ENCODE assay signal across 19 cellular contexts in the genomic region with DNA sequence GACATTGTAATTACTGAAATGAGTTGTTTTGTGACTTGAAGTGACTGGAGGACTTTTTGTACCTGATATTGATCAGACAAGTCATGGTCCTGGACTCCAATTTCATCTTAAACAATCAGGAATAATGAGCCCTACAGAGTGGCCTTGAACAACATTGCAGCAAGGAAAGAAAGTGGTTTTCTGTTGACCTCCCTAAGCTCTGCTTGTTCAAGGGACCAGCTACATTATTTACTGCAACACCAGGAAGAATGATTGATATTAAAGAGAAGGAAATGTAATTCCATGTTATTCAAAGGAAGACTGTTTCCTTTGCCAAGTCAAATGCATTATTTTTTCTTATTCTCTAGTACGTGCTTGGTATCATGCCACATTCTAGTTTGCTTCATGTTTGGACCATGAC. TPM values are rescaled to one million over a fixed set of nuclear protein-coding genes. Genes with fewer than 3 reads are reported as not detected.
"Had no signal": no experiment of that assay in that cellular context is flagged by ENCODE, and none has a peak within 500 bp of the region (broad histone marks: within the 10 kb centered on the region; RNA-seq: fewer than 3 reads in every experiment).

No MANE protein-coding gene starts in this region.

- H3K27ac ChIP-seq: ascending aorta, hepatocyte, lower lobe of right lung, right atrium auricular region had no signal

- H3K4me2 ChIP-seq: hepatocyte had no signal

- H3K4me3 ChIP-seq: ascending aorta, hepatocyte, lower lobe of right lung, right atrium auricular region, skin epidermis had no signal

- H3K36me3 Mint-ChIP-seq: activated naive CD4-positive, alpha-beta T cell treated with anti-CD3 and anti-CD28 coated beads, Interleukin-2, amount 10 ng/mL, durations not matched to agents 7 days and 5 days had no signal

- H3K79me2 ChIP-seq: hepatocyte had no signal

- H3K27me3 Mint-ChIP-seq: dendritic cell treated with granulocyte-macrophage colony-stimulating factor and Interleukin-4, amounts not matched to agents 40 ng/mL and 50 ng/mL, for 4 days had no signal

- H2AFZ ChIP-seq: hepatocyte had no signal

- H3K27ac Mint-ChIP-seq: activated B cell treated with CpG ODN at 0.5 μM for 24 hours; activated CD8-positive, alpha-beta T cell treated with anti-CD3 and anti-CD28 coated beads for 36 hours; activated naive CD4-positive, alpha-beta T cell treated with anti-CD3 and anti-CD28 coated beads, Interleukin-2, amount 10 ng/mL, durations not matched to agents 7 days and 5 days; activated T-cell treated with anti-CD3 and anti-CD28 coated beads, Interleukin-2, amount 50 U/mL, for 24 hours; dendritic cell treated with granulocyte-macrophage colony-stimulating factor and Interleukin-4, amounts not matched to agents 40 ng/mL and 50 ng/mL, for 4 days; nephron; stimulated activated naive CD8-positive, alpha-beta T cell treated with anti-CD3 and anti-CD28 coated beads, Interleukin-15, Interleukin-2, amounts not matched to agents 100 ng/mL and 50 ng/mL, for 24 hours had no signal

- H3K4me1 ChIP-seq: ascending aorta, lower lobe of right lung had no signal

- H3K4me3 Mint-ChIP-seq: activated B cell treated with CpG ODN at 0.5 μM for 24 hours; activated CD8-positive, alpha-beta T cell treated with anti-CD3 and anti-CD28 coated beads for 36 hours; activated naive CD4-positive, alpha-beta T cell treated with anti-CD3 and anti-CD28 coated beads, Interleukin-2, amount 10 ng/mL, durations not matched to agents 7 days and 5 days; activated T-cell treated with anti-CD3 and anti-CD28 coated beads, Interleukin-2, amount 50 U/mL, for 24 hours; dendritic cell treated with granulocyte-macrophage colony-stimulating factor and Interleukin-4, amounts not matched to agents 40 ng/mL and 50 ng/mL, for 4 days; nephron; stimulated activated naive CD8-positive, alpha-beta T cell treated with anti-CD3 and anti-CD28 coated beads, Interleukin-15, Interleukin-2, amounts not matched to agents 100 ng/mL and 50 ng/mL, for 24 hours had no signal

- H3K4me1 Mint-ChIP-seq: activated B cell treated with CpG ODN at 0.5 μM for 24 hours; activated naive CD4-positive, alpha-beta T cell treated with anti-CD3 and anti-CD28 coated beads, Interleukin-2, amount 10 ng/mL, durations not matched to agents 7 days and 5 days; nephron had no signal

- H3K9me3 ChIP-seq: ascending aorta, lower lobe of right lung, right atrium auricular region had no signal

- ATAC-seq: activated CD8-positive, alpha-beta T cell treated with anti-CD3 and anti-CD28 coated beads for 36 hours; left cardiac atrium had no signal

- DNase-seq: activated B cell treated with CpG ODN at 0.5 μM for 24 hours; activated CD4-positive, alpha-beta T cell treated with anti-CD3 and anti-CD28 coated beads for 4 hours; activated CD8-positive, alpha-beta T cell treated with anti-CD3 and anti-CD28 coated beads for 36 hours; activated naive CD4-positive, alpha-beta T cell treated with anti-CD3 and anti-CD28 coated beads, Interleukin-2, amount 10 ng/mL, durations not matched to agents 7 days and 5 days; activated T-cell treated with anti-CD3 and anti-CD28 coated beads, Interleukin-2, amount 50 U/mL, for 24 hours; effector memory CD4-positive, alpha-beta T cell; left cardiac atrium; lower lobe of right lung; midbrain; nucleus accumbens; trophoblast cell had no signal

- H3K36me3 ChIP-seq: ascending aorta, lower lobe of right lung, right atrium auricular region had no signal

- H3K9me3 Mint-ChIP-seq: activated CD8-positive, alpha-beta T cell treated with anti-CD3 and anti-CD28 coated beads for 36 hours; activated naive CD4-positive, alpha-beta T cell treated with anti-CD3 and anti-CD28 coated beads, Interleukin-2, amount 10 ng/mL, durations not matched to agents 7 days and 5 days; activated T-cell treated with anti-CD3 and anti-CD28 coated beads, Interleukin-2, amount 50 U/mL, for 24 hours; dendritic cell treated with granulocyte-macrophage colony-stimulating factor and Interleukin-4, amounts not matched to agents 40 ng/mL and 50 ng/mL, for 4 days; stimulated activated naive CD8-positive, alpha-beta T cell treated with anti-CD3 and anti-CD28 coated beads, Interleukin-15, Interleukin-2, amounts not matched to agents 100 ng/mL and 50 ng/mL, for 24 hours had no signal

- H3K27me3 ChIP-seq: ascending aorta, hepatocyte, right atrium auricular region had no signal

RNA-seq across cellular contexts. Expression of gene ENTREP1, which starts 22.6 kb away (rescaled TPM):
- total RNA-seq: activated B cell treated with CpG ODN at 0.5 μM for 24 hours; activated CD8-positive, alpha-beta T cell treated with anti-CD3 and anti-CD28 coated beads for 36 hours; fibroblast of villous mesenchyme had no signal
